ENCODE assay signal across 2 cellular contexts in genomic region chr3:143000525-143000924, GRCh38.
TF ChIP-seq lines count a peak whose summit lies in the region.

No MANE protein-coding gene starts in this region.

TF ChIP-seq in IMR-90, 13 proteins besides CTCF, POLR2A, EP300 and RAD21:
- TF ChIP-seq MAZ (IDR thresholded peaks at IDR 0.05; ENCODE audit: borderline replicate concordance, low read depth, low read length) (no peak), CHD1 (IDR thresholded peaks at IDR 0.05; ENCODE audit: low read depth, low read length) (no peak)
- TF ChIP-seq, protein P1, sequence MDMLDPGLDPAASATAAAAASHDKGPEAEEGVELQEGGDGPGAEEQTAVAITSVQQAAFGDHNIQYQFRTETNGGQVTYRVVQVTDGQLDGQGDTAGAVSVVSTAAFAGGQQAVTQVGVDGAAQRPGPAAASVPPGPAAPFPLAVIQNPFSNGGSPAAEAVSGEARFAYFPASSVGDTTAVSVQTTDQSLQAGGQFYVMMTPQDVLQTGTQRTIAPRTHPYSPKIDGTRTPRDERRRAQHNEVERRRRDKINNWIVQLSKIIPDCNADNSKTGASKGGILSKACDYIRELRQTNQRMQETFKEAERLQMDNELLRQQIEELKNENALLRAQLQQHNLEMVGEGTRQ (IDR thresholded peaks at IDR 0.05; ENCODE audit: low read depth, low read length) = no peak

TF ChIP-seq in GM12878, 131 proteins besides CTCF, POLR2A, EP300 and RAD21:
- no peak for TF ChIP-seq SIN3A (IDR thresholded peaks at IDR 0.05; ENCODE audit: low read depth, low read length)
- no peak for TF ChIP-seq SKIL (IDR thresholded peaks at IDR 0.05; ENCODE audit: low read depth, poor library complexity, severe bottlenecking)
- no peak for TF ChIP-seq DPF2 (IDR thresholded peaks at IDR 0.05)
- no peak for TF ChIP-seq CBFB (IDR thresholded peaks at IDR 0.05; ENCODE audit: low read depth)
- no peak for TF ChIP-seq TCF12 (IDR thresholded peaks at IDR 0.05; ENCODE audit: low read depth, low read length)
- TF ChIP-seq, protein P2, sequence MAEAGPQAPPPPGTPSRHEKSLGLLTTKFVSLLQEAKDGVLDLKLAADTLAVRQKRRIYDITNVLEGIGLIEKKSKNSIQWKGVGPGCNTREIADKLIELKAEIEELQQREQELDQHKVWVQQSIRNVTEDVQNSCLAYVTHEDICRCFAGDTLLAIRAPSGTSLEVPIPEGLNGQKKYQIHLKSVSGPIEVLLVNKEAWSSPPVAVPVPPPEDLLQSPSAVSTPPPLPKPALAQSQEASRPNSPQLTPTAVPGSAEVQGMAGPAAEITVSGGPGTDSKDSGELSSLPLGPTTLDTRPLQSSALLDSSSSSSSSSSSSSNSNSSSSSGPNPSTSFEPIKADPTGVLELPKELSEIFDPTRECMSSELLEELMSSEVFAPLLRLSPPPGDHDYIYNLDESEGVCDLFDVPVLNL (IDR thresholded peaks at IDR 0.05; ENCODE audit: low read depth, low read length) = no peak
- TF ChIP-seq, protein P3, sequence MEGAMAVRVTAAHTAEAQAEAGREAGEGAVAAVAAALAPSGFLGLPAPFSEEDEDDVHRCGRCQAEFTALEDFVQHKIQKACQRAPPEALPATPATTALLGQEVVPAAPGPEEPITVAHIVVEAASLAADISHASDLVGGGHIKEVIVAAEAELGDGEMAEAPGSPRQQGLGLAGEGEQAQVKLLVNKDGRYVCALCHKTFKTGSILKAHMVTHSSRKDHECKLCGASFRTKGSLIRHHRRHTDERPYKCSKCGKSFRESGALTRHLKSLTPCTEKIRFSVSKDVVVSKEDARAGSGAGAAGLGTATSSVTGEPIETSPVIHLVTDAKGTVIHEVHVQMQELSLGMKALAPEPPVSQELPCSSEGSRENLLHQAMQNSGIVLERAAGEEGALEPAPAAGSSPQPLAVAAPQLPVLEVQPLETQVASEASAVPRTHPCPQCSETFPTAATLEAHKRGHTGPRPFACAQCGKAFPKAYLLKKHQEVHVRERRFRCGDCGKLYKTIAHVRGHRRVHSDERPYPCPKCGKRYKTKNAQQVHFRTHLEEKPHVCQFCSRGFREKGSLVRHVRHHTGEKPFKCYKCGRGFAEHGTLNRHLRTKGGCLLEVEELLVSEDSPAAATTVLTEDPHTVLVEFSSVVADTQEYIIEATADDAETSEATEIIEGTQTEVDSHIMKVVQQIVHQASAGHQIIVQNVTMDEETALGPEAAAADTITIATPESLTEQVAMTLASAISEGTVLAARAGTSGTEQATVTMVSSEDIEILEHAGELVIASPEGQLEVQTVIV (IDR thresholded peaks at IDR 0.05; ENCODE audit: borderline replicate concordance, partially characterized antibody) = no peak
- TF ChIP-seq ZNF622 (IDR thresholded peaks at IDR 0.05) = no peak
